ENCODE assay signal across 8 cellular contexts in the genomic region with DNA sequence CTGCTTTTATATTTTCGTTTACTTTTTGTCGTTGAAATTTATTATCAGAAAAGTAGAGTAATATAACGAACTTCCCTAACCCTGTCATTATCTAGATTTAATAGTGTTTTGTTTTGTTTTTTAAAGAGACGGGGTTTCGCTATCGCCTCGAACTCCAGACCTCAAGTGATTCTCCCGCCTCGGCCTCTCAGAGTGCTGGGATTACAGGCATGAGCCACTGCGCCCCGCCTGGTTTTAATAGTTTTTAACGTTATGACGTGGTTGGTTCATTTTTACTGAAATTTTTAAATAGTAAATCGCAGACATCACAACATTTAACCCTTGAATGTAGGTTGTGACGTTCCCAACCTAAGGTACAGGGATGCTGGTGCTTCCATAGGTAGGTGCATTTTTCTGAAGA. TPM values are rescaled to one million over a fixed set of nuclear protein-coding genes. Genes with fewer than 3 reads are reported as not detected.
DNase-seq lines count a peak whose midpoint lies in the region; ATAC-seq and TF ChIP-seq lines count a peak whose summit lies in the region.

No MANE protein-coding gene starts in this region.

- no peaks in the 10 kb centered on the region for H3K9me3 ChIP-seq in liver (ENCODE audit: control insufficient read depth in 4 of 4, low read length in 3 of 4)
- no peaks in the 10 kb centered on the region for H3K9me3 ChIP-seq in subcutaneous abdominal adipose tissue (ENCODE audit: control insufficient read depth in 5 of 5, low read length in 5 of 5)

- H3K4me3 ChIP-seq in liver (ENCODE audit: low read depth in 1 of 3, low read length in 3 of 3) (peak overlapping the region; percentile 71 to 95 (median 79)), subcutaneous abdominal adipose tissue (ENCODE audit: low read depth in 1 of 5, low read length in 5 of 5) (peak overlapping the region; percentile 89 to 98 (median 91))

- H3K4me1 ChIP-seq in liver (ENCODE audit: control insufficient read depth in 4 of 4, insufficient read depth in 4 of 4, low read length in 3 of 4) (peaks cover 5 to 26% (median 22%) of the 10 kb centered on the region in 4 donors), subcutaneous abdominal adipose tissue (ENCODE audit: control insufficient read depth in 5 of 5, insufficient read depth in 5 of 5, low read length in 5 of 5) (peaks cover 12 to 69% (median 62%) of the 10 kb centered on the region in 5 donors)

- intact Hi-C loops in posterior vena cava (cut with DNase I): no loop called here

- no peak for TF ChIP-seq CTCF in liver (IDR thresholded peaks at IDR 0.05; ENCODE audit: low read depth, low read length, missing input control)

- no peaks in the 10 kb centered on the region for H3K27me3 ChIP-seq in liver (ENCODE audit: control insufficient read depth in 4 of 4, insufficient read depth in 4 of 4, low read length in 3 of 4)
- no peaks in the 10 kb centered on the region for H3K27me3 ChIP-seq in subcutaneous abdominal adipose tissue (ENCODE audit: control insufficient read depth in 5 of 5, insufficient read depth in 4 of 5, low read length in 5 of 5)

- WGBS in liver: 37% methylated on average over 15 of the region's 15 CpGs

- peaks cover 3 to 15% (median 7%) of the 10 kb centered on the region in 4 donors for H3K36me3 ChIP-seq in liver (ENCODE audit: control insufficient read depth in 4 of 4, insufficient read depth in 3 of 4, low read depth in 1 of 4, low read length in 3 of 4)
- H3K36me3 ChIP-seq in subcutaneous abdominal adipose tissue (ENCODE audit: control insufficient read depth in 5 of 5, insufficient read depth in 5 of 5, low read length in 5 of 5): peaks cover 5 to 27% (median 21%) of the 10 kb centered on the region in 5 donors

- peak overlapping the region; percentile 76 to 91 for H3K9ac ChIP-seq in liver (ENCODE audit: low read depth in 1 of 2, low read length in 2 of 2)
- peak overlapping the region; percentile 87 to 98 (median 93) for H3K9ac ChIP-seq in subcutaneous abdominal adipose tissue (ENCODE audit: low read length in 5 of 5)

- peak; percentile 6 for DNase-seq in CD1c-positive myeloid dendritic cell (ENCODE audit: extremely low spot score)
- peak; percentile 10 for DNase-seq in MV-4-11 (lab: John Stamatoyannopoulos, UW)
- DNase-seq in astrocyte of the hippocampus (ENCODE audit: low read depth, low spot score): peak; percentile 25
- no peak for DNase-seq in posterior vena cava (ENCODE audit: low spot score)
- DNase-seq in inferior parietal cortex (ENCODE audit: extremely low spot score): no peak

- ATAC-seq in HG03342 (IDR thresholded peaks at IDR 0.05; ENCODE audit: unreplicated experiment): no peak

- no peak for TF ChIP-seq RAD21 in liver (IDR thresholded peaks at IDR 0.05)

- H3K27ac ChIP-seq in liver (ENCODE audit: low read depth in 1 of 2, low read length in 2 of 2): peak overlapping the region; percentile 96
- peak overlapping the region; percentile 98 for H3K27ac ChIP-seq in subcutaneous abdominal adipose tissue (ENCODE audit: low read depth, low read length)

TF ChIP-seq in liver, 16 proteins besides CTCF, POLR2A, EP300 and RAD21:
- no peak for TF ChIP-seq TAF1 (conservative IDR thresholded peaks at IDR 0.05)
- TF ChIP-seq GABPA (IDR thresholded peaks at IDR 0.05 in 1 of 2, conservative IDR thresholded peaks at IDR 0.05 in 1 of 2): no peak
- no peak for TF ChIP-seq SP1 (IDR thresholded peaks at IDR 0.05)
- no peak for TF ChIP-seq YY1 (IDR thresholded peaks at IDR 0.05)
- TF ChIP-seq EGR1 (IDR thresholded peaks at IDR 0.05; ENCODE audit: low read depth in 2 of 2): no peak

RNA-seq across cellular contexts. Expression of gene NGRN, which starts 1.0 kb away (rescaled TPM):
- total RNA-seq in liver: 10 to 100 TPM; 22.8 to 26.6 TPM
- 10 to 100 TPM; 24.3 to 25.4 TPM for polyA plus RNA-seq in liver
- 10 to 100 TPM; 81.6 to 89.7 TPM for total RNA-seq in posterior vena cava

RNA-seq across cellular contexts. Expression of gene TTLL13, which starts 17.1 kb away (rescaled TPM):
- total RNA-seq in liver (under 1 TPM in 1 of 2 donors, not detected in 1; 0.08 TPM), posterior vena cava (not detected)
- polyA plus RNA-seq in liver: under 1 TPM in 1 of 2 donors, not detected in 1; 0.17 TPM

RNA-seq across cellular contexts. Expression of gene GDPGP1, which starts 32.5 kb away (rescaled TPM):
- total RNA-seq in liver: 1 to 10 TPM; 6.7 to 8.6 TPM
- 1 to 10 TPM; 2.5 to 3.5 TPM for polyA plus RNA-seq in liver
- 1 to 10 TPM; 4.1 to 5.9 TPM for total RNA-seq in posterior vena cava

RNA-seq across cellular contexts. Expression of gene CIB1, which starts 32.7 kb away (rescaled TPM):
- total RNA-seq in liver (10 to 100 TPM; 14.9 to 19.5 TPM), posterior vena cava (10 to 100 TPM; 37.5 to 41.6 TPM)
- 100 to 1,000 TPM in 1 of 2 donors, 10 to 100 TPM in 1; 79.1 to 107 TPM for polyA plus RNA-seq in liver

Comparison
In these comparisons a context has a peak if more than half of its experiments do, and no peak if none do; other contexts are left out.
1. DNase-seq: peak in CD1c-positive myeloid dendritic cell (single experiment), MV-4-11 (single experiment) and astrocyte of the hippocampus (single experiment); none in posterior vena cava (single experiment) and inferior parietal cortex (single experiment).